Comparison of ENCODE assay signal across 8 cellular contexts in genomic region chr11:42524534-42525227, GRCh38.
DNase-seq lines count a peak whose midpoint lies in the region; ATAC-seq and TF ChIP-seq lines count a peak whose summit lies in the region.

No MANE protein-coding gene starts in this region.

- in situ Hi-C loops in mammary epithelial cell (cut with MboI; ENCODE audit: low sequenced_read_pairs in 2 of 2) = loop anchor here (25.0 kb wide), 2 partner anchors 1037 to 1062 kb away; partner anchors contain the start of gene LRRC4C (in 1 of the 2)

- H3K9me3 ChIP-seq in mammary epithelial cell (replicated peaks; ENCODE audit: insufficient read depth, low read length) = no peaks in the 10 kb centered on the region
- no peaks in the 10 kb centered on the region for H3K9me3 ChIP-seq in upper lobe of left lung

- DNase-seq in NCI-H2081 (lab: John Stamatoyannopoulos, UW) (peak; percentile 25 to 48), NCI-H2081 treated with DMSO at 0.1 percent for 48 hours (lab: John Stamatoyannopoulos, UW) (no peak), NOMO-1 (lab: John Stamatoyannopoulos, UW; ENCODE audit: unreplicated experiment in 2 of 2) (peak; percentile 45 to 74), mammary epithelial cell (peak; percentile 52), kidney glomerular epithelial cell (lab: John Stamatoyannopoulos, UW) (peak; percentile 78), upper lobe of left lung (peak in 1 of 2 donors; percentile 26)

- no peaks in the 10 kb centered on the region for H3K79me2 ChIP-seq in mammary epithelial cell (ENCODE audit: insufficient read depth, low read length)

- no peak for TF ChIP-seq EP300 in upper lobe of left lung (IDR thresholded peaks at IDR 0.05)

- 29% methylated on average over 6 of the region's 7 CpGs for WGBS in mammary epithelial cell (ENCODE audit: low coverage, missing lambda C conversion rate)
- WGBS in upper lobe of left lung, 2 donors = 6 to 7% methylated on average over 6 to 7 of the region's 7 CpGs

- H3K4me3 ChIP-seq in mammary epithelial cell (replicated peaks in 1 of 3; ENCODE audit: insufficient read depth in 1 of 3, low read depth in 2 of 3, low read length in 3 of 3) = no peak overlapping the region
- no peak overlapping the region for H3K4me3 ChIP-seq in upper lobe of left lung

- no peaks in the 10 kb centered on the region for H3K27me3 ChIP-seq in mammary epithelial cell (ENCODE audit: insufficient read depth, low read length)
- no peaks in the 10 kb centered on the region for H3K27me3 ChIP-seq in upper lobe of left lung

- TF ChIP-seq POLR2A in upper lobe of left lung (IDR thresholded peaks at IDR 0.05) = no peak

- no peak overlapping the region for H3K9ac ChIP-seq in mammary epithelial cell (ENCODE audit: insufficient read depth, low read length)

- dilution Hi-C loops in mammary epithelial cell (cut with HindIII; ENCODE audit: low sequenced_read_pairs) = no loop called here

- ATAC-seq in GM21526 (IDR thresholded peaks at IDR 0.05; ENCODE audit: low FRiP score, unreplicated experiment) = peak; percentile 87
- peak; percentile 69 for ATAC-seq in HG03575 (IDR thresholded peaks at IDR 0.05; ENCODE audit: extremely low read depth, insufficient number of reproducible peaks, low FRiP score, unreplicated experiment)
- ATAC-seq in upper lobe of left lung (ENCODE audit: low FRiP score in 2 of 2) = peak; percentile 51 to 79

- TF ChIP-seq CTCF in mammary epithelial cell (conservative IDR thresholded peaks at IDR 0.05 in 1 of 2, IDR thresholded peaks at IDR 0.05 in 1 of 2; ENCODE audit: extremely low read depth in 1 of 2, insufficient read depth in 1 of 2, low read depth in 1 of 2, low read length in 2 of 2) = peak; percentile 85
- TF ChIP-seq CTCF in upper lobe of left lung (IDR thresholded peaks at IDR 0.05) = peak; percentile 11 to 75 (median 56)

- H3K4me2 ChIP-seq in mammary epithelial cell (ENCODE audit: insufficient read depth, low read depth, low read length) = no peak overlapping the region

- H3K27ac ChIP-seq in mammary epithelial cell (ENCODE audit: insufficient read depth, low read depth, low read length) = no peak overlapping the region
- no peak overlapping the region for H3K27ac ChIP-seq in upper lobe of left lung

- intact Hi-C loops in mammary epithelial cell (cut with micrococcal nuclease) = loop anchor here (1.0 to 5.0 kb wide), 4 partner anchors 108 to 1064 kb away; no protein-coding TSS in a partner anchor

- CTCF ChIA-PET in mammary epithelial cell (lab: Charles Lee; ENCODE audit: low non-redundant PET) = interaction anchor here (0.6 kb wide), 2 partner anchors 656 to 912 kb away, joined by 3 read pairs; no protein-coding TSS in a partner anchor

- BruUV-seq in mammary epithelial cell (replicated peaks; lab: Mats Ljungman, UMichigan) = no TSS peak

- no peaks in the 10 kb centered on the region for H3K36me3 ChIP-seq in mammary epithelial cell (ENCODE audit: insufficient read depth, low read length)
- no peaks in the 10 kb centered on the region for H3K36me3 ChIP-seq in upper lobe of left lung

- no peak overlapping the region for H2AFZ ChIP-seq in mammary epithelial cell (ENCODE audit: low read depth, low read length)

- H3K4me1 ChIP-seq in mammary epithelial cell (ENCODE audit: insufficient read depth, low read length) = no peaks in the 10 kb centered on the region
- H3K4me1 ChIP-seq in upper lobe of left lung = no peaks in the 10 kb centered on the region

- no peaks in the 10 kb centered on the region for H4K20me1 ChIP-seq in mammary epithelial cell (ENCODE audit: insufficient read depth, low read length)
